Comparison of ENCODE assay signal across 10 cellular contexts in the genomic region with DNA sequence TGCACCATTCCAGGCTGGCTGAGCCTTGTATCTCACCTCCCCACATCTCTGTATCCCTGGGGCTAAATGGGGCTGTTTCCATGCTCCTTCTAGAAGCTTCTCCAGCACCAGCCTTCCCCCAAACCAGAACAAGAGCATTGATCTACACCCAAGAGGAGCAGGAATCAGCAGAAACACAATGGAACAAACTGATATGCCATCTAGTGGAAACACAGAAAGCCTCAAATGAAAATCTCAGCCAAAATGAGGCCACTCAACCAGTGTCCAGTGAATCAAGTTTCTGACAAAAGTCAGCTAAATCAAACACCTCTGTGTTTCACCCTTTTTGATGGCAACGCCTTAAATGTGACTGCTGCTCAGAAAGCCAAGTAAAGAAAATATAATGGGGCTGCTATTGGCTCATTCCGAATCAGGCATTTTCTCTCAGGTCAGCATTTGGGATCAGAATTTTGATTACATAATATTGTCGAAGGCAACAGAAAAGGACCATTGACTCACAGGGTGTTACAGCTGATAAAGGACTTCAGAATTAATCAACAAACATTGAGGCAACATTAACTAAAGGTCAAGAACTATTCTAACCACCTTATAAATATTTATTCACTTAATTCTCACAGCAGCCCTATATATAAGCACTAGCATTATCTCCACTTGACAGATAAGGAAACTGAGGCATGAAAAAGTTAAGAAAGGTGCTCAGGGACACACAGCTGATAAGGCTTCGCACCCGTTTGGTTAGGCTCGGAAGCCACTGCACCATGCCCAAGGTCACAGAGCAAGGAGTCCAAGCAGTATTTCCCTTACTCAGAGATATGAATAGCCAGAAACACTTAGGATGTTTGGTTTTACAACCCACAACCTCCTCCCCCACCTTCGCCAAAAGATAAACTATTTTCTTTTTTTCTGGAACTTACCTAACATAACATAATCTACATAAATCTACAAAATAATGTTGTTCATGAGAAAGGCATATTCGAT.
DNase-seq lines count a peak whose midpoint lies in the region; TF ChIP-seq lines count a peak whose summit lies in the region.
"Had no signal": no experiment of that assay in that cellular context is flagged by ENCODE, and none has a peak within 500 bp of the region (broad histone marks: within the 10 kb centered on the region; RNA-seq: fewer than 3 reads in every experiment).

No MANE protein-coding gene starts in this region.

- no peak overlapping the region for H3K4me3 Mint-ChIP-seq in dendritic cell treated with granulocyte-macrophage colony-stimulating factor and Interleukin-4, amounts not matched to agents 40 ng/mL and 50 ng/mL, for 4 days

- H3K4me3 ChIP-seq in AG10803 (ENCODE audit: low read length) (no peak overlapping the region), tibial artery (no peak overlapping the region)
- H3K4me3 ChIP-seq: gastroesophageal sphincter, thoracic aorta had no signal

- TF ChIP-seq CTCF in AG10803 (conservative IDR thresholded peaks at IDR 0.05; ENCODE audit: low read length) (peak; percentile 46), tibial artery (IDR thresholded peaks at IDR 0.05) (no peak)

- intact Hi-C loops in dendritic cell treated with granulocyte-macrophage colony-stimulating factor and Interleukin-4, amounts not matched to agents 40 ng/mL and 50 ng/mL, for 4 days (cut with micrococcal nuclease) = loop anchor here (1.0 to 5.0 kb wide), 3 partner anchors 46 to 185 kb away; no protein-coding TSS in a partner anchor
- intact Hi-C loops in tibial artery (cut with DNase I; ENCODE audit: low total_unique reads) = no loop called here

- no peaks in the 10 kb centered on the region for H3K9me3 ChIP-seq in tibial artery
- H3K9me3 ChIP-seq: gastroesophageal sphincter, thoracic aorta had no signal

- H3K36me3 ChIP-seq in tibial artery = no peaks in the 10 kb centered on the region
- H3K36me3 ChIP-seq: gastroesophageal sphincter, thoracic aorta had no signal

- no peaks in the 10 kb centered on the region for H3K27me3 ChIP-seq in tibial artery

- H3K27me3 Mint-ChIP-seq in dendritic cell treated with granulocyte-macrophage colony-stimulating factor and Interleukin-4, amounts not matched to agents 40 ng/mL and 50 ng/mL, for 4 days = peaks cover 7% of the 10 kb centered on the region

- no peak overlapping the region for H3K27ac ChIP-seq in tibial artery
- H3K27ac ChIP-seq: gastroesophageal sphincter had no signal

- no peaks in the 10 kb centered on the region for H3K9me3 Mint-ChIP-seq in dendritic cell treated with granulocyte-macrophage colony-stimulating factor and Interleukin-4, amounts not matched to agents 40 ng/mL and 50 ng/mL, for 4 days

- no peaks in the 10 kb centered on the region for H3K36me3 Mint-ChIP-seq in dendritic cell treated with granulocyte-macrophage colony-stimulating factor and Interleukin-4, amounts not matched to agents 40 ng/mL and 50 ng/mL, for 4 days (ENCODE audit: low read depth)

- peak overlapping the region; percentile 25 for H3K27ac Mint-ChIP-seq in dendritic cell treated with granulocyte-macrophage colony-stimulating factor and Interleukin-4, amounts not matched to agents 40 ng/mL and 50 ng/mL, for 4 days

- peaks cover 14% of the 10 kb centered on the region for H3K4me1 Mint-ChIP-seq in dendritic cell treated with granulocyte-macrophage colony-stimulating factor and Interleukin-4, amounts not matched to agents 40 ng/mL and 50 ng/mL, for 4 days (ENCODE audit: low read depth)

- DNase-seq in AG10803 (ENCODE audit: low read depth) (no peak), M059J (ENCODE audit: low read depth) (peak; percentile 68), lung microvascular endothelial cell (ENCODE audit: low read depth in 2 of 2) (peak; percentile 11 to 14), NCI-H2081 (lab: John Stamatoyannopoulos, UW) (no peak), tibial artery (no peak)
- DNase-seq in activated CD4-positive, alpha-beta T cell treated with anti-CD3 and anti-CD28 coated beads, Interleukin-2, amount 50 U/mL, for 4 hours = no peak
- no peak for DNase-seq in stimulated activated naive CD4-positive, alpha-beta T cell treated with Interleukin-2 at 50 U/mL for 16 hours (lab: John Stamatoyannopoulos, UW)

- peaks cover 0 to 40% (median 6%) of the 10 kb centered on the region in 4 donors for H3K4me1 ChIP-seq in tibial artery
- H3K4me1 ChIP-seq: gastroesophageal sphincter had no signal

Comparison
In these comparisons a context has a peak if more than half of its experiments do, and no peak if none do; other contexts are left out.
1. DNase-seq: peak in M059J (single experiment) and lung microvascular endothelial cell (2 of 2); none in AG10803 (single experiment), NCI-H2081 (0 of 2), activated CD4-positive, alpha-beta T cell treated with anti-CD3 and anti-CD28 coated beads, Interleukin-2, amount 50 U/mL, for 4 hours (0 of 2), tibial artery (0 of 2) and stimulated activated naive CD4-positive, alpha-beta T cell treated with Interleukin-2 at 50 U/mL for 16 hours (single experiment).